In the genomic region with DNA sequence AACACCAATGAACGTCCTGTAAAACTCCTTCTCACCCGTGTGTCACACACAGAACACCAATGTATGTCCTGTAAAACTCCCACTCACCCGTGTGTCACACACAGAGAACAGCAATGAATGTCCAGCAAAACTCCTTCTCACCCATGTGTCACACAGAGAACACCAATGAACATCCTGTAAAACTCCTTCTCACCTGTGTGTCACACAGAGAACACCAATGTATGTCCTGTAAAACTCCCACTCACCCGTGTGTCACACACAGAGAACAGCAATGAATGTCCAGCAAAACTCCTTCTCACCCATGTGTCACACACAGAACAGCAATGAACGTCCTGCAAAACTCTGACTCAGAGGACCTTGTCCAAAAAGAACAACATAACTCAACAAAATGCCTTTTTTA, we compare ENCODE assay signal across 1 cellular context. TPM values are rescaled to one million over a fixed set of nuclear protein-coding genes. Genes with fewer than 3 reads are reported as not detected.
"Had no signal": no experiment of that assay in that cellular context is flagged by ENCODE, and none has a peak within 500 bp of the region (broad histone marks: within the 10 kb centered on the region; RNA-seq: fewer than 3 reads in every experiment).

No MANE protein-coding gene starts in this region.

RNA-seq across cellular contexts. Expression of gene FAM110C, which starts 22.3 kb away (rescaled TPM):
- total RNA-seq: fibroblast of lung had no signal
- polyA plus RNA-seq: fibroblast of lung had no signal
